In the genomic region with DNA sequence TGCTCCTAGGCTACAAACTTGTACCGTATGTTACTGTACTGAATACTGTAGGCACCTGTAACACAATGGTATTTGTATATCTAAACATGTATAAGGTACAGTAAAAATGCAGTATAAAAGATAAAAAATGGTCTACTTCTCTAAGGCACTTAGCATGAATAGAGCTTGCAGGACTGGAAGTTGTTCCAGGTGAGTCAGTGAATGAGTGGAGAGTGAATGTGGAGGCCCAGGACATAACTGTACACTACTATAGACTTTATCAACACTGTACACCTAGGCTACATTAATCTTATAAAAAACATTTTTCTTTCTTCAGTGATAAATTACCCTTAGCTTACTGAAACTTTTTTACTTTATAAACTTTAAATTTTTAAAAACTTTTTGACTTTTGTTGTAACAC, we compare ENCODE assay signal across 30 cellular contexts. TPM values are rescaled to one million over a fixed set of nuclear protein-coding genes. Genes with fewer than 3 reads are reported as not detected.
"Had no signal": no experiment of that assay in that cellular context is flagged by ENCODE, and none has a peak within 500 bp of the region (broad histone marks: within the 10 kb centered on the region; RNA-seq: fewer than 3 reads in every experiment).

No MANE protein-coding gene starts in this region.

- H3K4me3 ChIP-seq: left lung, lower lobe of right lung, neural progenitor cell, right atrium auricular region, right lobe of liver, smooth muscle cell, testis, thyroid gland, transverse colon, upper lobe of left lung, vagina had no signal

- H3K9me3 ChIP-seq: left lung, lower lobe of right lung, neutrophil, right atrium auricular region, right lobe of liver, testis, thyroid gland, transverse colon, upper lobe of left lung, vagina had no signal

- DNase-seq: hippocampal formation; left colon; left lung; lower lobe of right lung; mammary epithelial cell; mesenchymal stem cell; naive B cell; natural killer cell; nephron progenitor cell; occipital lobe; right lobe of liver; stimulated activated CD4-positive, alpha-beta T cell treated with anti-CD3 and anti-CD28 coated beads, Interleukin-1b, Interleukin-23, amount 100 ng/mL, for 48 hours; stimulated activated CD4-positive, alpha-beta T cell treated with anti-CD3 and anti-CD28 coated beads, Interleukin-2, amount 100 ng/mL, for 48 hours; stimulated activated CD4-positive, alpha-beta T cell treated with anti-CD3 and anti-CD28 coated beads, Interleukin-4, amount 100 ng/mL, for 4 hours; stimulated activated CD8-positive, alpha-beta memory T cell treated with anti-CD3 and anti-CD28 coated beads, Interleukin-4, amount 100 ng/mL, for 48 hours; stimulated activated naive CD4-positive, alpha-beta T cell treated with Interleukin-2 at 50 U/mL for 16 hours; stimulated activated naive CD8-positive, alpha-beta T cell treated with anti-CD3 and anti-CD28 coated beads, Interleukin-15, amount 100 ng/mL, for 72 hours; substantia nigra; testis; thyroid gland; transverse colon; upper lobe of left lung had no signal

- FAIRE-seq: keratinocyte had no signal

- H3K27ac ChIP-seq: left lung, lower lobe of right lung, neural progenitor cell, neutrophil, right atrium auricular region, right lobe of liver, testis, thyroid gland, transverse colon, upper lobe of left lung, vagina had no signal

- H3K9ac ChIP-seq: neural progenitor cell had no signal

- H3K36me3 ChIP-seq: left lung, lower lobe of right lung, neural progenitor cell, neutrophil, right atrium auricular region, right lobe of liver, thyroid gland, transverse colon, upper lobe of left lung, vagina had no signal

- ATAC-seq: left colon; left lung; lower lobe of right lung; natural killer cell; right lobe of liver; stimulated activated memory B cell treated with anti-CD40 and anti-IgM and Interleukin-4, amounts not matched to agents 10 μg/mL and 1 μg/mL and 100 μg/mL, for 72 hours; stimulated activated naive CD8-positive, alpha-beta T cell treated with anti-CD3 and anti-CD28 coated beads, Interleukin-15, amount 100 ng/mL, for 72 hours had no signal

- H3K4me1 ChIP-seq: neural progenitor cell, right lobe of liver, thyroid gland, transverse colon had no signal

- H3K27me3 ChIP-seq: neural progenitor cell, right atrium auricular region, right lobe of liver, testis, thyroid gland, transverse colon, upper lobe of left lung, vagina had no signal

RNA-seq across cellular contexts. Expression of a gene that starts 12.5 kb away (rescaled TPM):
- total RNA-seq: natural killer cell, progenitor cell of endocrine pancreas, smooth muscle cell had no signal
- polyA plus RNA-seq: smooth muscle cell had no signal
